In genomic region chr17:19800571-19800970, GRCh38 we compare ENCODE assay signal across 1 cellular context.
TF ChIP-seq lines count a peak whose summit lies in the region.

No MANE protein-coding gene starts in this region.

TF ChIP-seq in GM23338, 12 proteins besides CTCF, POLR2A, EP300 and RAD21 (continued from another document):
- no peak for TF ChIP-seq ZNF462 (CRISPR knock-in tag; IDR thresholded peaks at IDR 0.05)
- no peak for TF ChIP-seq ZNF331 (CRISPR knock-in tag; IDR thresholded peaks at IDR 0.05; ENCODE audit: low read depth)
